8 cellular contexts compared by ENCODE assay signal in genomic region chr12:113149361-113150150, GRCh38. TPM values are rescaled to one million over a fixed set of nuclear protein-coding genes. Genes with fewer than 3 reads are reported as not detected.
DNase-seq lines count a peak whose midpoint lies in the region; ATAC-seq, FAIRE-seq and TF ChIP-seq lines count a peak whose summit lies in the region.

TSS of gene CFAP73 (plus strand) at chr12:113149724. CDS start at chr12:113149858, 134 bp downstream.

- H3K36me3 Mint-ChIP-seq in activated CD8-positive, alpha-beta T cell treated with anti-CD3 and anti-CD28 coated beads, Interleukin-2, amount 10 ng/mL, durations not matched to agents 7 days and 5 days (ENCODE audit: low read depth): no peaks in the 10 kb centered on the region
- no peaks in the 10 kb centered on the region for H3K36me3 Mint-ChIP-seq in progenitor cell of endocrine pancreas (ENCODE audit: insufficient read depth)
- no peaks in the 10 kb centered on the region for H3K36me3 Mint-ChIP-seq in activated naive CD4-positive, alpha-beta T cell treated with anti-CD3 and anti-CD28 coated beads for 36 hours (ENCODE audit: low read depth)

- H3K27ac ChIP-seq in heart left ventricle (no peak within 1 kb of the TSS), gastrocnemius medialis (no peak within 1 kb of the TSS)

- H3K4me3 Mint-ChIP-seq in activated CD8-positive, alpha-beta T cell treated with anti-CD3 and anti-CD28 coated beads, Interleukin-2, amount 10 ng/mL, durations not matched to agents 7 days and 5 days: no peak within 1 kb of the TSS
- no peak within 1 kb of the TSS for H3K4me3 Mint-ChIP-seq in progenitor cell of endocrine pancreas (ENCODE audit: low read depth)
- no peak within 1 kb of the TSS for H3K4me3 Mint-ChIP-seq in activated naive CD4-positive, alpha-beta T cell treated with anti-CD3 and anti-CD28 coated beads for 36 hours

- CTCF ChIA-PET in activated CD8-positive, alpha-beta T cell treated with anti-CD3 and anti-CD28 coated beads, Interleukin-2, amount 10 ng/mL, durations not matched to agents 7 days and 5 days (lab: Charles Lee): interaction anchor here (1.2 to 1.4 kb wide), 2 partner anchors 23 to 25 kb away, joined by 3 to 5 read pairs; no protein-coding TSS in a partner anchor
- CTCF ChIA-PET in activated naive CD4-positive, alpha-beta T cell treated with anti-CD3 and anti-CD28 coated beads for 36 hours (lab: Charles Lee): interaction anchor here (0.7 to 2.1 kb wide), 6 partner anchors 15 to 101 kb away, joined by 3 to 7 read pairs (median 4); no protein-coding TSS in a partner anchor

- H3K36me3 ChIP-seq in heart left ventricle (no peaks in the 10 kb centered on the region), gastrocnemius medialis (no peaks in the 10 kb centered on the region)

- peaks cover 19% of the 10 kb centered on the region for H3K4me1 Mint-ChIP-seq in activated CD8-positive, alpha-beta T cell treated with anti-CD3 and anti-CD28 coated beads, Interleukin-2, amount 10 ng/mL, durations not matched to agents 7 days and 5 days (ENCODE audit: low read depth)
- H3K4me1 Mint-ChIP-seq in progenitor cell of endocrine pancreas (ENCODE audit: low read depth): peaks cover 8% of the 10 kb centered on the region
- peaks cover 11% of the 10 kb centered on the region for H3K4me1 Mint-ChIP-seq in activated naive CD4-positive, alpha-beta T cell treated with anti-CD3 and anti-CD28 coated beads for 36 hours (ENCODE audit: low read depth)

- H3K27ac Mint-ChIP-seq in activated CD8-positive, alpha-beta T cell treated with anti-CD3 and anti-CD28 coated beads, Interleukin-2, amount 10 ng/mL, durations not matched to agents 7 days and 5 days: no peak within 1 kb of the TSS
- no peak within 1 kb of the TSS for H3K27ac Mint-ChIP-seq in progenitor cell of endocrine pancreas
- no peak within 1 kb of the TSS for H3K27ac Mint-ChIP-seq in activated naive CD4-positive, alpha-beta T cell treated with anti-CD3 and anti-CD28 coated beads for 36 hours

- TF ChIP-seq CTCF in heart left ventricle (IDR thresholded peaks at IDR 0.05) (no peak), progenitor cell of endocrine pancreas (IDR thresholded peaks at IDR 0.05; ENCODE audit: unreplicated experiment) (peak; percentile 18), gastrocnemius medialis (IDR thresholded peaks at IDR 0.05 in 4 of 5, conservative IDR thresholded peaks at IDR 0.05 in 1 of 5) (no peak)

- no peaks in the 10 kb centered on the region for H3K9me3 Mint-ChIP-seq in activated CD8-positive, alpha-beta T cell treated with anti-CD3 and anti-CD28 coated beads, Interleukin-2, amount 10 ng/mL, durations not matched to agents 7 days and 5 days (ENCODE audit: insufficient read depth)
- H3K9me3 Mint-ChIP-seq in progenitor cell of endocrine pancreas (ENCODE audit: low read depth): peaks cover 5% of the 10 kb centered on the region
- no peaks in the 10 kb centered on the region for H3K9me3 Mint-ChIP-seq in activated naive CD4-positive, alpha-beta T cell treated with anti-CD3 and anti-CD28 coated beads for 36 hours

- TF ChIP-seq POLR2A in heart left ventricle (IDR thresholded peaks at IDR 0.05): no peak
- TF ChIP-seq POLR2A in gastrocnemius medialis (IDR thresholded peaks at IDR 0.05): no peak

- peak; percentile 95 for DNase-seq in Daoy (ENCODE audit: low read depth)
- peak; percentile 65 for DNase-seq in NCI-H146 treated with DMSO at 0.1 percent for 48 hours (lab: John Stamatoyannopoulos, UW; ENCODE audit: unreplicated experiment)
- DNase-seq in activated CD8-positive, alpha-beta T cell treated with anti-CD3 and anti-CD28 coated beads, Interleukin-2, amount 10 ng/mL, durations not matched to agents 7 days and 5 days: no peak
- peak; percentile 48 to 87 (median 71) for DNase-seq in heart left ventricle
- peak; percentile 64 for DNase-seq in progenitor cell of endocrine pancreas (ENCODE audit: low spot score, unreplicated experiment)
- DNase-seq in gastrocnemius medialis: no peak
- DNase-seq in GM19239 (ENCODE audit: insufficient read length, low spot score): no peak
- no peak for DNase-seq in activated naive CD4-positive, alpha-beta T cell treated with anti-CD3 and anti-CD28 coated beads for 36 hours

- POLR2A ChIA-PET in activated CD8-positive, alpha-beta T cell treated with anti-CD3 and anti-CD28 coated beads, Interleukin-2, amount 10 ng/mL, durations not matched to agents 7 days and 5 days (lab: Charles Lee): no interaction called here

- H3K4me1 ChIP-seq in heart left ventricle (peaks cover 0 to 31% (median 12%) of the 10 kb centered on the region in 12 donors), gastrocnemius medialis (no peaks in the 10 kb centered on the region)

- 22 to 28% (median 26%) methylated on average over 13 to 22 of the region's 22 CpGs for WGBS in heart left ventricle, 4 donors

- peaks cover 31% of the 10 kb centered on the region for H3K27me3 Mint-ChIP-seq in activated CD8-positive, alpha-beta T cell treated with anti-CD3 and anti-CD28 coated beads, Interleukin-2, amount 10 ng/mL, durations not matched to agents 7 days and 5 days (ENCODE audit: low read depth)
- peaks cover 39% of the 10 kb centered on the region for H3K27me3 Mint-ChIP-seq in progenitor cell of endocrine pancreas
- H3K27me3 Mint-ChIP-seq in activated naive CD4-positive, alpha-beta T cell treated with anti-CD3 and anti-CD28 coated beads for 36 hours (ENCODE audit: low read depth): peaks cover 7% of the 10 kb centered on the region

- ATAC-seq in activated CD8-positive, alpha-beta T cell treated with anti-CD3 and anti-CD28 coated beads, Interleukin-2, amount 10 ng/mL, durations not matched to agents 7 days and 5 days: peak; percentile 17
- ATAC-seq in heart left ventricle: peak; percentile 76 to 89 (median 87)
- ATAC-seq in gastrocnemius medialis: no peak

- FAIRE-seq in GM19239 (lab: Jason Lieb, UNC): no peak

- intact Hi-C loops in heart left ventricle (cut with DNase I): loop anchor here in 7 of 10 donors (5.0 kb wide), 2 partner anchors 102 to 157 kb away; no protein-coding TSS in a partner anchor
- intact Hi-C loops in gastrocnemius medialis (cut with DNase I; ENCODE audit: low total_unique reads): no loop called here
- intact Hi-C loops in activated naive CD4-positive, alpha-beta T cell treated with anti-CD3 and anti-CD28 coated beads for 36 hours (cut with micrococcal nuclease): loop anchor here (5.0 kb wide), 2 partner anchors 172 to 242 kb away; partner anchors contain the start of genes OAS1 and OAS2

- in situ Hi-C loops in gastrocnemius medialis (cut with MboI; ENCODE audit: low sequenced_read_pairs in 4 of 4): loop anchor here in 1 of 4 donors (5.0 kb wide), 1 partner anchor 102 kb away; no protein-coding TSS in a partner anchor

- H3K9me3 ChIP-seq in heart left ventricle: peaks cover 0 to 7% (median 0%) of the 10 kb centered on the region in 12 donors
- no peaks in the 10 kb centered on the region for H3K9me3 ChIP-seq in gastrocnemius medialis

- H3K4me3 ChIP-seq in heart left ventricle (peak within 1 kb of the TSS in 1 of 12 donors; percentile 28), gastrocnemius medialis (no peak within 1 kb of the TSS)

- H3K27me3 ChIP-seq in heart left ventricle (peaks cover 6 to 47% (median 34%) of the 10 kb centered on the region in 9 donors), gastrocnemius medialis (peaks cover 37 to 55% (median 43%) of the 10 kb centered on the region in 3 donors)

RNA-seq across cellular contexts. Expression of gene CFAP73, which starts in this region (rescaled TPM):
- not detected in 2 replicates for total RNA-seq in Daoy (2014; rRNA removed; shearing (Covaris generic))
- total RNA-seq in activated CD8-positive, alpha-beta T cell treated with anti-CD3 and anti-CD28 coated beads, Interleukin-2, amount 10 ng/mL, durations not matched to agents 7 days and 5 days: under 1 TPM; 0.23 to 0.34 TPM
- total RNA-seq in heart left ventricle: not detected
- under 1 TPM; 0.04 to 0.11 TPM for polyA plus RNA-seq in heart left ventricle
- total RNA-seq in progenitor cell of endocrine pancreas: not detected in 2 replicates
- total RNA-seq in gastrocnemius medialis: not detected
- total RNA-seq in activated naive CD4-positive, alpha-beta T cell treated with anti-CD3 and anti-CD28 coated beads for 36 hours: 1 to 10 TPM in 1 of 2 experiments, under 1 TPM in 1; 0.57 to 1.3 TPM

Comparison
In these comparisons a context has a peak if more than half of its experiments do, and no peak if none do; other contexts are left out.
1. Peak in DNase-seq in Daoy; RNA of the gene not detected or under 1 TPM.
2. Peak in ATAC-seq in activated CD8-positive, alpha-beta T cell treated with anti-CD3 and anti-CD28 coated beads, Interleukin-2, amount 10 ng/mL, durations not matched to agents 7 days and 5 days; RNA of the gene not detected or under 1 TPM.
3. Peak in DNase-seq and ATAC-seq in heart left ventricle; RNA of the gene not detected or under 1 TPM.
4. Peak in DNase-seq in progenitor cell of endocrine pancreas; RNA of the gene not detected or under 1 TPM.